In genomic region chr5:73266309-73266708, GRCh38 we compare ENCODE assay signal across 27 cellular contexts.
A peak's percentile ranks its signal among the peaks of the same experiment; 100 is the strongest.
DNase-seq lines count a peak whose midpoint lies in the region; ATAC-seq, FAIRE-seq and TF ChIP-seq lines count a peak whose summit lies in the region.
"Had no signal": no experiment of that assay in that cellular context is flagged by ENCODE, and none has a peak within 500 bp of the region (broad histone marks: within the 10 kb centered on the region; RNA-seq: fewer than 3 reads in every experiment).

No MANE protein-coding gene starts in this region.

- H3K9me3 Mint-ChIP-seq in astrocyte (ENCODE audit: unreplicated experiment), result peaks cover 7% of the 10 kb centered on the region
- no peaks in the 10 kb centered on the region for H3K9me3 Mint-ChIP-seq in activated naive CD8-positive, alpha-beta T cell treated with anti-CD3 and anti-CD28 coated beads for 36 hours
- H3K9me3 Mint-ChIP-seq in stimulated activated naive B cell treated with anti-CD40 and anti-IgM and Interleukin-4, amounts not matched to agents 10 μg/mL and 1 μg/mL and 100 μg/mL, for 72 hours, result peaks cover 0 to 2% of the 10 kb centered on the region in 2 donors
- H3K9me3 Mint-ChIP-seq: activated naive CD4-positive, alpha-beta T cell treated with anti-CD3 and anti-CD28 coated beads, Interleukin-2, amount 10 ng/mL, durations not matched to agents 7 days and 5 days; activated T-helper 17 cell treated with anti-CD3 and anti-CD28 coated beads, Interleukin-2, amount 50 U/mL, for 72 hours; H9 had no signal

- peak; percentile 79 for DNase-seq in GM23248
- no peak for DNase-seq in astrocyte (ENCODE audit: low read depth)
- DNase-seq in kidney tubule cell (ENCODE audit: low spot score), result peak; percentile 24
- no peak for DNase-seq in suprapubic skin (ENCODE audit: low spot score in 2 of 2)
- DNase-seq in activated naive CD8-positive, alpha-beta T cell treated with anti-CD3 and anti-CD28 coated beads for 36 hours, result no peak
- no peak for DNase-seq in SW480 (ENCODE audit: low spot score)
- no peak for DNase-seq in stimulated activated naive B cell treated with anti-CD40 and anti-IgM and Interleukin-4, amounts not matched to agents 10 μg/mL and 1 μg/mL and 100 μg/mL, for 72 hours
- DNase-seq: activated CD8-positive, alpha-beta T cell treated with anti-CD3 and anti-CD28 coated beads, Interleukin-2, amount 10 ng/mL, durations not matched to agents 7 days and 5 days; activated naive CD4-positive, alpha-beta T cell treated with anti-CD3 and anti-CD28 coated beads, Interleukin-2, amount 10 ng/mL, durations not matched to agents 7 days and 5 days; H9; left lung; NCI-H2029; NCI-H510A treated with DMSO at 0.1 percent for 48 hours; NK-92 treated with Interleukin-12 subunit alpha and Interleukin-12 subunit beta, amount 100 ng/mL, for 24 hours; PC-9; right lobe of liver; stimulated activated CD4-positive, alpha-beta T cell treated with anti-CD3 and anti-CD28 coated beads, Interleukin-12 subunit alpha, Interleukin-12 subunit beta, amount 100 ng/mL, for 4 hours; stimulated activated CD4-positive, alpha-beta T cell treated with anti-CD3 and anti-CD28 coated beads, Interleukin-2, amount 100 ng/mL, for 48 hours; stomach; T-helper 2 cell; transverse colon had no signal

- no peaks in the 10 kb centered on the region for H4K20me1 ChIP-seq in GM23248 (ENCODE audit: insufficient read depth)
- H4K20me1 ChIP-seq in astrocyte (ENCODE audit: insufficient read depth, low read length), result no peaks in the 10 kb centered on the region

- H3K9me3 ChIP-seq in GM23248 (ENCODE audit: low read depth) (no peaks in the 10 kb centered on the region), astrocyte (ENCODE audit: insufficient read depth, low read depth, low read length) (no peaks in the 10 kb centered on the region), suprapubic skin (no peaks in the 10 kb centered on the region)
- H3K9me3 ChIP-seq: left lung, right lobe of liver, stomach, transverse colon had no signal

- 29 to 40% methylated on average over 5 of the region's 5 CpGs for WGBS in GM23248 (ENCODE audit: low coverage in 1 of 2, low lambda C conversion rate in 2 of 2, missing lambda C conversion rate in 2 of 2), 2 experiments
- 89% methylated on average over 5 of the region's 5 CpGs for whole genome bisulfite sequencing in suprapubic skin

- H3K79me2 ChIP-seq in GM23248 (ENCODE audit: insufficient read depth) (no peaks in the 10 kb centered on the region), astrocyte (ENCODE audit: insufficient read depth, low read length) (no peaks in the 10 kb centered on the region)
- H3K79me2 ChIP-seq: parathyroid adenoma had no signal

- H3K27me3 ChIP-seq in GM23248 (replicated peaks; ENCODE audit: insufficient read depth) (no peaks in the 10 kb centered on the region), astrocyte (ENCODE audit: insufficient read depth, low read length) (no peaks in the 10 kb centered on the region), suprapubic skin (no peaks in the 10 kb centered on the region)
- H3K27me3 ChIP-seq: right lobe of liver had no signal

- no peaks in the 10 kb centered on the region for H3K36me3 Mint-ChIP-seq in astrocyte (ENCODE audit: low read depth, unreplicated experiment)
- H3K36me3 Mint-ChIP-seq in activated naive CD8-positive, alpha-beta T cell treated with anti-CD3 and anti-CD28 coated beads for 36 hours, result no peaks in the 10 kb centered on the region
- H3K36me3 Mint-ChIP-seq in stimulated activated naive B cell treated with anti-CD40 and anti-IgM and Interleukin-4, amounts not matched to agents 10 μg/mL and 1 μg/mL and 100 μg/mL, for 72 hours, result no peaks in the 10 kb centered on the region
- H3K36me3 Mint-ChIP-seq: activated naive CD4-positive, alpha-beta T cell treated with anti-CD3 and anti-CD28 coated beads, Interleukin-2, amount 10 ng/mL, durations not matched to agents 7 days and 5 days; memory B cell had no signal

- peak overlapping the region; percentile 77 for H3K27ac ChIP-seq in GM23248
- no peak overlapping the region for H3K27ac ChIP-seq in astrocyte (ENCODE audit: low read depth, low read length)
- H3K27ac ChIP-seq in suprapubic skin, result peak overlapping the region; percentile 43
- H3K27ac ChIP-seq: left lung, parathyroid adenoma, PC-9, right lobe of liver, stomach had no signal

- TF ChIP-seq CTCF in astrocyte (IDR thresholded peaks at IDR 0.05; ENCODE audit: insufficient read depth, low read depth, low read length) (no peak), suprapubic skin (IDR thresholded peaks at IDR 0.05) (no peak)

- peak overlapping the region; percentile 93 for H2AFZ ChIP-seq in GM23248
- H2AFZ ChIP-seq in astrocyte (ENCODE audit: low read depth, low read length), result peak overlapping the region; percentile 36
- H2AFZ ChIP-seq: parathyroid adenoma, PC-9 had no signal

- no peak overlapping the region for H3K4me3 Mint-ChIP-seq in astrocyte (ENCODE audit: unreplicated experiment)
- no peak overlapping the region for H3K4me3 Mint-ChIP-seq in activated naive CD8-positive, alpha-beta T cell treated with anti-CD3 and anti-CD28 coated beads for 36 hours
- no peak overlapping the region for H3K4me3 Mint-ChIP-seq in stimulated activated naive B cell treated with anti-CD40 and anti-IgM and Interleukin-4, amounts not matched to agents 10 μg/mL and 1 μg/mL and 100 μg/mL, for 72 hours
- H3K4me3 Mint-ChIP-seq: activated CD8-positive, alpha-beta T cell treated with anti-CD3 and anti-CD28 coated beads, Interleukin-2, amount 10 ng/mL, durations not matched to agents 7 days and 5 days; activated naive CD4-positive, alpha-beta T cell treated with anti-CD3 and anti-CD28 coated beads, Interleukin-2, amount 10 ng/mL, durations not matched to agents 7 days and 5 days; activated T-helper 17 cell treated with anti-CD3 and anti-CD28 coated beads, Interleukin-2, amount 50 U/mL, for 72 hours; H9; memory B cell had no signal

- no peak for TF ChIP-seq EP300 in suprapubic skin (IDR thresholded peaks at IDR 0.05)

- in situ Hi-C loops in GM23248 (cut with MboI), result no loop called here

- peaks cover 36% of the 10 kb centered on the region for H3F3A ChIP-seq in GM23248 (ENCODE audit: insufficient read depth)

- H3K27ac Mint-ChIP-seq in astrocyte (ENCODE audit: unreplicated experiment), result no peak overlapping the region
- H3K27ac Mint-ChIP-seq in activated naive CD8-positive, alpha-beta T cell treated with anti-CD3 and anti-CD28 coated beads for 36 hours, result no peak overlapping the region
- H3K27ac Mint-ChIP-seq in stimulated activated naive B cell treated with anti-CD40 and anti-IgM and Interleukin-4, amounts not matched to agents 10 μg/mL and 1 μg/mL and 100 μg/mL, for 72 hours, result no peak overlapping the region
- H3K27ac Mint-ChIP-seq: activated CD8-positive, alpha-beta T cell treated with anti-CD3 and anti-CD28 coated beads, Interleukin-2, amount 10 ng/mL, durations not matched to agents 7 days and 5 days; activated naive CD4-positive, alpha-beta T cell treated with anti-CD3 and anti-CD28 coated beads, Interleukin-2, amount 10 ng/mL, durations not matched to agents 7 days and 5 days; activated T-helper 17 cell treated with anti-CD3 and anti-CD28 coated beads, Interleukin-2, amount 50 U/mL, for 72 hours; H9; memory B cell had no signal

- ATAC-seq in stimulated activated naive B cell treated with anti-CD40 and anti-IgM and Interleukin-4, amounts not matched to agents 10 μg/mL and 1 μg/mL and 100 μg/mL, for 72 hours (replicated peaks), result no peak
- ATAC-seq: activated CD8-positive, alpha-beta T cell treated with anti-CD3 and anti-CD28 coated beads, Interleukin-2, amount 10 ng/mL, durations not matched to agents 7 days and 5 days; activated T-helper 17 cell treated with anti-CD3 and anti-CD28 coated beads, Interleukin-2, amount 50 U/mL, for 72 hours; GM12878; left lung; right lobe of liver; SK-N-SH treated with all-trans-retinoic acid at 6 μM for 48 hours had no signal

- peaks cover 55% of the 10 kb centered on the region for H3K4me1 ChIP-seq in GM23248 (ENCODE audit: insufficient read depth)
- peaks cover 19% of the 10 kb centered on the region for H3K4me1 ChIP-seq in astrocyte (ENCODE audit: insufficient read depth, low read length)
- H3K4me1 ChIP-seq in suprapubic skin, result peaks cover 18% of the 10 kb centered on the region
- H3K4me1 ChIP-seq: left lung, parathyroid adenoma, right lobe of liver, stomach, transverse colon had no signal

- FAIRE-seq in astrocyte (lab: Jason Lieb, UNC), result no peak
- FAIRE-seq: bronchial epithelial cell, GM12878 had no signal

- peaks cover 52% of the 10 kb centered on the region for H3K27me3 Mint-ChIP-seq in astrocyte (ENCODE audit: low read depth, unreplicated experiment)
- peaks cover 39% of the 10 kb centered on the region for H3K27me3 Mint-ChIP-seq in activated naive CD8-positive, alpha-beta T cell treated with anti-CD3 and anti-CD28 coated beads for 36 hours
- peaks cover 29 to 30% of the 10 kb centered on the region in 2 donors for H3K27me3 Mint-ChIP-seq in stimulated activated naive B cell treated with anti-CD40 and anti-IgM and Interleukin-4, amounts not matched to agents 10 μg/mL and 1 μg/mL and 100 μg/mL, for 72 hours

- TF ChIP-seq POLR2A in suprapubic skin (IDR thresholded peaks at IDR 0.05), result no peak

- H3K9ac ChIP-seq in GM23248, result peak overlapping the region; percentile 69
- no peak overlapping the region for H3K9ac ChIP-seq in astrocyte (ENCODE audit: low read length)
- H3K9ac ChIP-seq: parathyroid adenoma had no signal

- H3K4me2 ChIP-seq in GM23248 (ENCODE audit: unreplicated experiment) (peak overlapping the region; percentile 81), astrocyte (ENCODE audit: low read length) (peak overlapping the region; percentile 83)
- H3K4me2 ChIP-seq: PC-9 had no signal

- no peaks in the 10 kb centered on the region for H3K4me1 Mint-ChIP-seq in astrocyte (ENCODE audit: low read depth, unreplicated experiment)
- H3K4me1 Mint-ChIP-seq in activated naive CD8-positive, alpha-beta T cell treated with anti-CD3 and anti-CD28 coated beads for 36 hours, result no peaks in the 10 kb centered on the region
- no peaks in the 10 kb centered on the region for H3K4me1 Mint-ChIP-seq in stimulated activated naive B cell treated with anti-CD40 and anti-IgM and Interleukin-4, amounts not matched to agents 10 μg/mL and 1 μg/mL and 100 μg/mL, for 72 hours
- H3K4me1 Mint-ChIP-seq: activated naive CD4-positive, alpha-beta T cell treated with anti-CD3 and anti-CD28 coated beads, Interleukin-2, amount 10 ng/mL, durations not matched to agents 7 days and 5 days; activated T-helper 17 cell treated with anti-CD3 and anti-CD28 coated beads, Interleukin-2, amount 50 U/mL, for 72 hours had no signal

- H3K4me3 ChIP-seq in GM23248, result peak overlapping the region; percentile 54
- H3K4me3 ChIP-seq in astrocyte (ENCODE audit: insufficient read depth, low read depth, low read length), result no peak overlapping the region
- no peak overlapping the region for H3K4me3 ChIP-seq in suprapubic skin
- H3K4me3 ChIP-seq: GM12878, left lung, PC-9, right lobe of liver, stomach had no signal

- H3K9me2 ChIP-seq in GM23248 (ENCODE audit: insufficient read depth), result no peaks in the 10 kb centered on the region; the same call in 1 of the 2 replicates

- no peaks in the 10 kb centered on the region for H3K36me3 ChIP-seq in GM23248 (ENCODE audit: low read depth)
- H3K36me3 ChIP-seq in astrocyte (ENCODE audit: insufficient read depth, low read length), result no peaks in the 10 kb centered on the region
- no peaks in the 10 kb centered on the region for H3K36me3 ChIP-seq in suprapubic skin
- H3K36me3 ChIP-seq: left lung, right lobe of liver, stomach, transverse colon had no signal

Comparison
In these comparisons a context has a peak if more than half of its experiments do, and no peak if none do; other contexts are left out.
1. DNase-seq: peak in GM23248 (single experiment) and kidney tubule cell (single experiment); none in astrocyte (single experiment), suprapubic skin (0 of 2), activated naive CD8-positive, alpha-beta T cell treated with anti-CD3 and anti-CD28 coated beads for 36 hours (single experiment), SW480 (single experiment) and stimulated activated naive B cell treated with anti-CD40 and anti-IgM and Interleukin-4, amounts not matched to agents 10 μg/mL and 1 μg/mL and 100 μg/mL, for 72 hours (single experiment).